In the genomic region with DNA sequence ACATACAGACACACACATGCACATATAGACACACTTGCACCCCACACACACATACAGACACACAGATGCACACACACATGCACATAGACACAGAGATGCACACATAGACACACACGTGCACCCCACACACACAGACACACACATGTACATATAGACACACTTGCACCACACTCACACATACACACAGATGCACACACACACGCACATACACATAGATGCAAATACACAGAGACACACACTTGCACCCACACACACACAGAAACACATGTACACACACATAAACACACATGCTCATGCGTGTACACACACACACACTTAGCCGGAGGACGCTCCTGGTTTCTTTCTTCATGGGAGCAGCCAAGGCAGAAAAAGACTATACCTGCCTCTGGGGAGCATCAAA, we compare ENCODE assay signal across 1 cellular context.
A peak's percentile ranks its signal among the peaks of the same experiment; 100 is the strongest.
TF ChIP-seq lines count a peak whose summit lies in the region.

No MANE protein-coding gene starts in this region.

TF ChIP-seq in HEK293, 187 proteins besides CTCF, POLR2A, EP300 and RAD21 (continued from another document):
- 0 out of 2 replicates have a peak, but pooled peaks have one; percentile 22 for TF ChIP-seq ZNF280C (tag by site-specific recombination; IDR thresholded peaks at IDR 0.05)
- TF ChIP-seq ZNF624 (tag by site-specific recombination; IDR thresholded peaks at IDR 0.05), result no peak
- TF ChIP-seq, protein P1, sequence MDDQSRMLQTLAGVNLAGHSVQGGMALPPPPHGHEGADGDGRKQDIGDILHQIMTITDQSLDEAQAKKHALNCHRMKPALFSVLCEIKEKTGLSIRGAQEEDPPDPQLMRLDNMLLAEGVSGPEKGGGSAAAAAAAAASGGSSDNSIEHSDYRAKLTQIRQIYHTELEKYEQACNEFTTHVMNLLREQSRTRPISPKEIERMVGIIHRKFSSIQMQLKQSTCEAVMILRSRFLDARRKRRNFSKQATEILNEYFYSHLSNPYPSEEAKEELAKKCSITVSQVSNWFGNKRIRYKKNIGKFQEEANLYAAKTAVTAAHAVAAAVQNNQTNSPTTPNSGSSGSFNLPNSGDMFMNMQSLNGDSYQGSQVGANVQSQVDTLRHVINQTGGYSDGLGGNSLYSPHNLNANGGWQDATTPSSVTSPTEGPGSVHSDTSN (CRISPR knock-in tag; IDR thresholded peaks at IDR 0.05), result no peak
- no peak for TF ChIP-seq ZNF664 (tag by site-specific recombination; IDR thresholded peaks at IDR 0.05)
- no peak for TF ChIP-seq ZNF792 (tag by site-specific recombination; IDR thresholded peaks at IDR 0.05)
